Comparison of ENCODE assay signal across 10 cellular contexts in the genomic region with DNA sequence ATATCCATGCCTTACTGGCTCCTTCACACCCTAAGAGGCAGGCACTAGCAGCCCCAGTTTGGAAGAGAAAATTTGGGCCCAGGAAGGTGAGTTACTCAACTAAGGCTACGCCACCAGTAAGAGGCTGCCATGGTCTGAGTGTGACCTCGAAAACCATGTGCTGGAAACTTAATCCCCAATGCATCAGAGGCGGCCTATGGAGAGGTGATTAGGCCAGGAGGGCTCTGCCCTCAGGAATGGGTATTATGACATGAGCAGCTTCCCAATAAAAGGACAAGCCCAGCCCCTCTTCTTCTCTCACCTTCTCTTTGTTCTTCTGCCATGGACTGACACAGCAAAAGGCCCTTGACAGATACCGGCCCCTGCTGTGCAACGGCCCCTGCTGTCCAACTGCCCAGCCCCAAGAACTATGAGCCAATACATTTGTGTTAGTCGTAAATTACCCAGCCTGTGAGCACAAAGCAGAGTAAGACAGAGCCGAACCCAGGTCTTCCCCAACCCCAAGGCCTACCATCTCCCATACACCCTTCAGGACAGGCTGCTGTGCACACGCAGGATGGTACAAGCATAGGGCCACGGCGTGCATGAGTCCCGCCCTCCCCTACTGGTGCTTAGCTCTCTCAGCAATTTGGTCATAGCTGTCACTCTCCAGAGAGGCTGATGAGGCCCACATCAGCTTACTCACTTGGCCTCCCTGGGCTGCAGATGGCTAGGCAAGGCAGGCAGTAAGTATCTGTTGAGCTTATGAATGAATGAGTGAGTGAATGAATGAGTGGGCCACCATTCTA. TPM values are rescaled to one million over a fixed set of nuclear protein-coding genes. Genes with fewer than 3 reads are reported as not detected.
A peak's percentile ranks its signal among the peaks of the same experiment; 100 is the strongest.
DNase-seq lines count a peak whose midpoint lies in the region; TF ChIP-seq lines count a peak whose summit lies in the region.
"Had no signal": no experiment of that assay in that cellular context is flagged by ENCODE, and none has a peak within 500 bp of the region (broad histone marks: within the 10 kb centered on the region; RNA-seq: fewer than 3 reads in every experiment).

No MANE protein-coding gene starts in this region.

- no peaks in the 10 kb centered on the region for H3K9me3 Mint-ChIP-seq in T-helper 2 cell treated with Interferon-gamma antibody and Interleukin-4, amounts not matched to agents 5 μg/mL and 100 μg/mL, for 36 hours
- H3K9me3 Mint-ChIP-seq in activated naive CD8-positive, alpha-beta T cell (ENCODE audit: low read depth), result no peaks in the 10 kb centered on the region

- H3K9ac ChIP-seq in stomach smooth muscle (ENCODE audit: low read length in 2 of 2), result peak overlapping the region; percentile 18 to 29
- H3K9ac ChIP-seq: KMS-11 had no signal

- H3K36me3 ChIP-seq in left ventricle myocardium inferior (peaks cover 43% of the 10 kb centered on the region), stomach smooth muscle (ENCODE audit: control insufficient read depth in 2 of 2, insufficient read depth in 2 of 2, low read length in 2 of 2) (peaks cover 34 to 38% of the 10 kb centered on the region in 2 donors)

- H3K27me3 Mint-ChIP-seq in T-helper 2 cell treated with Interferon-gamma antibody and Interleukin-4, amounts not matched to agents 5 μg/mL and 100 μg/mL, for 36 hours (ENCODE audit: low read depth), result no peaks in the 10 kb centered on the region
- no peaks in the 10 kb centered on the region for H3K27me3 Mint-ChIP-seq in activated naive CD8-positive, alpha-beta T cell

- H3K4me3 ChIP-seq in left ventricle myocardium inferior (no peak overlapping the region), stomach smooth muscle (ENCODE audit: low read length in 2 of 2) (peak overlapping the region; percentile 26 to 40)
- H3K4me3 ChIP-seq: lung had no signal

- H3K4me1 ChIP-seq in left ventricle myocardium inferior, result peaks cover 94% of the 10 kb centered on the region
- H3K4me1 ChIP-seq in stomach smooth muscle (ENCODE audit: control insufficient read depth, insufficient read depth, low read length), result peaks cover 88% of the 10 kb centered on the region

- no peak for DNase-seq in T-helper 2 cell treated with Interferon-gamma antibody and Interleukin-4, amounts not matched to agents 5 μg/mL and 100 μg/mL, for 36 hours (ENCODE audit: low spot score)
- no peak for DNase-seq in T-helper 2 cell
- DNase-seq in left ventricle myocardium inferior, result no peak
- DNase-seq in DMS153 treated with DMSO at 0.1 percent for 48 hours (lab: John Stamatoyannopoulos, UW; ENCODE audit: unreplicated experiment), result no peak
- DNase-seq in activated effector memory CD4-positive, alpha-beta T cell treated with anti-CD3 and anti-CD28 coated beads, Interleukin-2, amount 50 U/mL, for 16 hours, result no peak
- DNase-seq in superior temporal gyrus (ENCODE audit: extremely low spot score), result no peak

- no peaks in the 10 kb centered on the region for H3K9me3 ChIP-seq in left ventricle myocardium inferior (replicated peaks)
- no peaks in the 10 kb centered on the region for H3K9me3 ChIP-seq in stomach smooth muscle (ENCODE audit: control insufficient read depth in 2 of 2, low read length in 2 of 2)

- no peaks in the 10 kb centered on the region for H3K27me3 ChIP-seq in left ventricle myocardium inferior (ENCODE audit: low read depth)
- no peaks in the 10 kb centered on the region for H3K27me3 ChIP-seq in stomach smooth muscle (ENCODE audit: control insufficient read depth in 1 of 2, insufficient read depth in 2 of 2, low read length in 2 of 2)

- peaks cover 91% of the 10 kb centered on the region for H3K4me1 Mint-ChIP-seq in T-helper 2 cell treated with Interferon-gamma antibody and Interleukin-4, amounts not matched to agents 5 μg/mL and 100 μg/mL, for 36 hours (ENCODE audit: low read depth)
- peaks cover 96% of the 10 kb centered on the region for H3K4me1 Mint-ChIP-seq in activated naive CD8-positive, alpha-beta T cell (ENCODE audit: low read depth)

- peak overlapping the region; percentile 62 for H3K4me3 Mint-ChIP-seq in T-helper 2 cell treated with Interferon-gamma antibody and Interleukin-4, amounts not matched to agents 5 μg/mL and 100 μg/mL, for 36 hours
- peak overlapping the region; percentile 36 for H3K4me3 Mint-ChIP-seq in activated naive CD8-positive, alpha-beta T cell

- H3K27ac ChIP-seq in left ventricle myocardium inferior (replicated peaks) (peak overlapping the region; percentile 81), stomach smooth muscle (ENCODE audit: low read length) (peak overlapping the region; percentile 71)
- H3K27ac ChIP-seq: KMS-11 had no signal

- intact Hi-C loops in left ventricle myocardium inferior (cut with micrococcal nuclease), result no loop called here

- peak overlapping the region; percentile 64 for H3K27ac Mint-ChIP-seq in T-helper 2 cell treated with Interferon-gamma antibody and Interleukin-4, amounts not matched to agents 5 μg/mL and 100 μg/mL, for 36 hours
- H3K27ac Mint-ChIP-seq in activated naive CD8-positive, alpha-beta T cell, result peak overlapping the region; percentile 92

- TF ChIP-seq CTCF in left ventricle myocardium inferior (IDR thresholded peaks at IDR 0.05; ENCODE audit: borderline replicate concordance), result no peak

- H3K36me3 Mint-ChIP-seq in T-helper 2 cell treated with Interferon-gamma antibody and Interleukin-4, amounts not matched to agents 5 μg/mL and 100 μg/mL, for 36 hours (ENCODE audit: low read depth), result peaks cover 82% of the 10 kb centered on the region
- peaks cover 27% of the 10 kb centered on the region for H3K36me3 Mint-ChIP-seq in activated naive CD8-positive, alpha-beta T cell

RNA-seq across cellular contexts. Expression of a gene that starts 14.2 kb away (rescaled TPM):
- total RNA-seq in left ventricle myocardium inferior, result 157 TPM
